In genomic region chr5:14168139-14168792, GRCh38 we compare ENCODE assay signal across 1 cellular context.
TF ChIP-seq lines count a peak whose summit lies in the region.

No MANE protein-coding gene starts in this region.

TF ChIP-seq in GM12878, 131 proteins besides CTCF, POLR2A, EP300 and RAD21 (continued from another document):
- TF ChIP-seq NBN (IDR thresholded peaks at IDR 0.05) (peak; percentile 74; the same call in 1 of the 2 replicates), POLR2AphosphoS5 (IDR thresholded peaks at IDR 0.05; ENCODE audit: low read length) (peak; percentile 60; the same call in 1 of the 2 replicates), ZBTB40 (IDR thresholded peaks at IDR 0.05; ENCODE audit: borderline replicate concordance) (no peak), REST (IDR thresholded peaks at IDR 0.05; ENCODE audit: low read depth, low read length) (no peak), MTA3 (IDR thresholded peaks at IDR 0.05; ENCODE audit: borderline replicate concordance, low read length) (0 out of 2 replicates have a peak, but pooled peaks have one; percentile 56), ZNF274 (IDR thresholded peaks at IDR 0.05; ENCODE audit: insufficient read depth, insufficient read length) (no peak), TCF7 (IDR thresholded peaks at IDR 0.05; ENCODE audit: borderline replicate concordance) (no peak), POU2F2 (IDR thresholded peaks at IDR 0.05; ENCODE audit: borderline replicate concordance, low read depth, low read length) (no peak), NFIC (IDR thresholded peaks at IDR 0.05; ENCODE audit: low read depth, low read length) (peak; percentile 64), PKNOX1 (IDR thresholded peaks at IDR 0.05) (0 out of 2 replicates have a peak, but pooled peaks have one; percentile 6), RELB (IDR thresholded peaks at IDR 0.05; ENCODE audit: low read depth) (peak; percentile 43; the same call in 1 of the 2 replicates), EED (IDR thresholded peaks at IDR 0.05; ENCODE audit: low read depth) (peak; percentile 40; the same call in 1 of the 2 replicates), ATF7 (IDR thresholded peaks at IDR 0.05; ENCODE audit: low read depth) (0 out of 2 replicates have a peak, but pooled peaks have one; percentile 12), FOXM1 (IDR thresholded peaks at IDR 0.05; ENCODE audit: low read depth, low read length) (peak; percentile 44; the same call in 1 of the 2 replicates), GABPA (IDR thresholded peaks at IDR 0.05; ENCODE audit: low read depth) (0 out of 2 replicates have a peak, but pooled peaks have one; percentile 38), MXI1 (IDR thresholded peaks at IDR 0.05; ENCODE audit: low read depth, low read length) (0 out of 2 replicates have a peak, but pooled peaks have one; percentile 34), SPI1 (IDR thresholded peaks at IDR 0.05; ENCODE audit: borderline replicate concordance, insufficient read depth, low read depth, low read length) (peak; percentile 67), YY1 (IDR thresholded peaks at IDR 0.05; ENCODE audit: low read depth, low read length) (peak; percentile 27; the same call in 1 of the 2 replicates), CEBPB (IDR thresholded peaks at IDR 0.05; ENCODE audit: borderline replicate concordance in 1 of 2, low read depth in 2 of 2, low read length in 2 of 2) (peak in 1 of 2 experiments; percentile 45; a peak in 1 of 4 replicates), JUNB (IDR thresholded peaks at IDR 0.05) (peak; percentile 20; the same call in 1 of the 2 replicates), IKZF2 (IDR thresholded peaks at IDR 0.05) (peak in 1 of 2 experiments; percentile 25; a peak in 2 of 4 replicates), BHLHE40 (IDR thresholded peaks at IDR 0.05; ENCODE audit: borderline replicate concordance in 1 of 2, low read depth in 2 of 2, low read length in 1 of 2) (0 out of 4 replicates have a peak, but pooled peaks of 1 of the 2 experiments have one; percentile 7), RUNX3 (IDR thresholded peaks at IDR 0.05; ENCODE audit: low read length) (peak; percentile 51)
- TF ChIP-seq, protein P1, sequence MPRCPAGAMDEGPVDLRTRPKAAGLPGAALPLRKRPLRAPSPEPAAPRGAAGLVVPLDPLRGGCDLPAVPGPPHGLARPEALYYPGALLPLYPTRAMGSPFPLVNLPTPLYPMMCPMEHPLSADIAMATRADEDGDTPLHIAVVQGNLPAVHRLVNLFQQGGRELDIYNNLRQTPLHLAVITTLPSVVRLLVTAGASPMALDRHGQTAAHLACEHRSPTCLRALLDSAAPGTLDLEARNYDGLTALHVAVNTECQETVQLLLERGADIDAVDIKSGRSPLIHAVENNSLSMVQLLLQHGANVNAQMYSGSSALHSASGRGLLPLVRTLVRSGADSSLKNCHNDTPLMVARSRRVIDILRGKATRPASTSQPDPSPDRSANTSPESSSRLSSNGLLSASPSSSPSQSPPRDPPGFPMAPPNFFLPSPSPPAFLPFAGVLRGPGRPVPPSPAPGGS (IDR thresholded peaks at IDR 0.05; ENCODE audit: borderline replicate concordance, insufficient read depth, low read depth, low read length, poor library complexity, severe bottlenecking), result peak; percentile 83
